ENCODE assay signal across 15 cellular contexts in the genomic region with DNA sequence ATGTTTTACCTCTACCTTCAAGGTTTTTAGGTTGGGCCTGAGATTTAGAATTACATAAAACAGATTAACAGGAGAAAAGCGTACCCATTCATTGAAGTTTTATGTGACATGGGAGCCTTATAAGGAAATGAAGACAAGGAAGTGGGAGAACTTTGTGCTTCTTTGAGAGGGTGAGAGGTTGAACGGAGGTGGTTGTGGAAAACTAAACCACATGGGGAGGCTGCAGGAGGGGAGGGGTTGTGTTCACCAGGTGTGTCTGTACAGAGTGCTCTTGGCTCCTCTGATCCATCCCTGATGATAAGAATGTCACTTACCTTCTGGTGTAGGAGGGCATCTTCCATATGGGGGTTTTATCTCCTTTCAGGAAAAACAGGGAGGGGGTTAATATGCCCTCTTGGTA. TPM values are rescaled to one million over a fixed set of nuclear protein-coding genes. Genes with fewer than 3 reads are reported as not detected.
DNase-seq lines count a peak whose midpoint lies in the region; ATAC-seq and TF ChIP-seq lines count a peak whose summit lies in the region.
"Had no signal": no experiment of that assay in that cellular context is flagged by ENCODE, and none has a peak within 500 bp of the region (broad histone marks: within the 10 kb centered on the region; RNA-seq: fewer than 3 reads in every experiment).

No MANE protein-coding gene starts in this region.

- no peaks in the 10 kb centered on the region for H3K9me3 ChIP-seq in T-helper 17 cell (ENCODE audit: control insufficient read depth, low read length, poor library complexity, severe bottlenecking)
- H3K9me3 ChIP-seq: gastroesophageal sphincter, tibial nerve had no signal

- H3K4me3 Mint-ChIP-seq in T-helper 17 cell (no peak overlapping the region), endothelial cell (ENCODE audit: unreplicated experiment) (peak overlapping the region; percentile 63), type B pancreatic cell (peak overlapping the region; percentile 82)

- peaks cover 27% of the 10 kb centered on the region for H3K4me1 Mint-ChIP-seq in T-helper 17 cell
- peaks cover 17% of the 10 kb centered on the region for H3K4me1 Mint-ChIP-seq in endothelial cell (ENCODE audit: unreplicated experiment)
- H3K4me1 Mint-ChIP-seq in type B pancreatic cell (ENCODE audit: unreplicated experiment): peaks cover 24% of the 10 kb centered on the region

- peaks cover 15 to 22% of the 10 kb centered on the region in 2 donors for H3K36me3 Mint-ChIP-seq in activated naive CD4-positive, alpha-beta T cell treated with anti-CD3 and anti-CD28 coated beads, Interleukin-2, amount 50 U/mL, for 72 hours
- H3K36me3 Mint-ChIP-seq in T-helper 17 cell (ENCODE audit: low read depth) (peaks cover 4% of the 10 kb centered on the region), endothelial cell (ENCODE audit: low read depth, unreplicated experiment) (peaks cover 9% of the 10 kb centered on the region), type B pancreatic cell (no peaks in the 10 kb centered on the region)

- ATAC-seq in activated naive CD4-positive, alpha-beta T cell treated with anti-CD3 and anti-CD28 coated beads, Interleukin-2, amount 50 U/mL, for 72 hours: no peak
- ATAC-seq in T-helper 17 cell (no peak), HG03045 (IDR thresholded peaks at IDR 0.05; ENCODE audit: unreplicated experiment) (no peak), HG02938 (IDR thresholded peaks at IDR 0.05; ENCODE audit: unreplicated experiment) (no peak)
- ATAC-seq: gastroesophageal sphincter, right cardiac atrium had no signal

- TF ChIP-seq CTCF in endothelial cell (IDR thresholded peaks at IDR 0.05; ENCODE audit: unreplicated experiment) (no peak), type B pancreatic cell (conservative IDR thresholded peaks at IDR 0.05) (no peak)

- H3K27me3 Mint-ChIP-seq in T-helper 17 cell: no peaks in the 10 kb centered on the region
- H3K27me3 Mint-ChIP-seq in endothelial cell (ENCODE audit: unreplicated experiment): peaks cover 12% of the 10 kb centered on the region
- H3K27me3 Mint-ChIP-seq in type B pancreatic cell: no peaks in the 10 kb centered on the region

- H3K9me3 Mint-ChIP-seq in activated naive CD4-positive, alpha-beta T cell treated with anti-CD3 and anti-CD28 coated beads, Interleukin-2, amount 50 U/mL, for 72 hours: no peaks in the 10 kb centered on the region
- no peaks in the 10 kb centered on the region for H3K9me3 Mint-ChIP-seq in endothelial cell (ENCODE audit: unreplicated experiment)
- H3K9me3 Mint-ChIP-seq in type B pancreatic cell: no peaks in the 10 kb centered on the region

- peak overlapping the region; percentile 2 to 58 for H3K27ac Mint-ChIP-seq in activated naive CD4-positive, alpha-beta T cell treated with anti-CD3 and anti-CD28 coated beads, Interleukin-2, amount 50 U/mL, for 72 hours
- peak overlapping the region; percentile 65 for H3K27ac Mint-ChIP-seq in T-helper 17 cell
- H3K27ac Mint-ChIP-seq in endothelial cell (ENCODE audit: unreplicated experiment): peak overlapping the region; percentile 70
- H3K27ac Mint-ChIP-seq in type B pancreatic cell: no peak overlapping the region

- no peak for DNase-seq in activated naive CD4-positive, alpha-beta T cell treated with anti-CD3 and anti-CD28 coated beads, Interleukin-2, amount 50 U/mL, for 72 hours (ENCODE audit: low spot score in 2 of 2)
- DNase-seq in activated naive CD4-positive, alpha-beta T cell (lab: John Stamatoyannopoulos, UW): no peak
- DNase-seq in T-helper 17 cell (no peak), endothelial cell (ENCODE audit: low spot score) (no peak), type B pancreatic cell (ENCODE audit: extremely low spot score, unreplicated experiment) (no peak), pons (ENCODE audit: low spot score) (no peak)
- DNase-seq: activated CD4-positive, alpha-beta T cell treated with anti-CD3 and anti-CD28 coated beads, Interleukin-2, amount 50 U/mL, for 48 hours; cerebellar nuclear complex; NCI-H774; right cardiac atrium; stimulated activated CD4-positive, alpha-beta T cell treated with anti-CD3 and anti-CD28 coated beads, Interleukin-2, amount 100 ng/mL, for 24 hours had no signal

RNA-seq across cellular contexts. Expression of a gene that starts 2.7 kb away (rescaled TPM):
- 10 to 100 TPM; 25.3 to 63.9 TPM for total RNA-seq in activated naive CD4-positive, alpha-beta T cell treated with anti-CD3 and anti-CD28 coated beads, Interleukin-2, amount 50 U/mL, for 72 hours
- total RNA-seq in T-helper 17 cell (10 to 100 TPM; 14.0 to 15.4 TPM), endothelial cell (ENCODE audit: unreplicated experiment) (13.7 TPM), type B pancreatic cell (ENCODE audit: low replicate concordance) (25.6 and 33.3 TPM in 2 replicates)

RNA-seq across cellular contexts. Expression of a gene that starts 21.9 kb away (rescaled TPM):
- total RNA-seq in activated naive CD4-positive, alpha-beta T cell treated with anti-CD3 and anti-CD28 coated beads, Interleukin-2, amount 50 U/mL, for 72 hours: 100 to 1,000 TPM; 151 to 272 TPM
- total RNA-seq in T-helper 17 cell (100 to 1,000 TPM; 248 to 359 TPM), endothelial cell (ENCODE audit: unreplicated experiment) (21.3 TPM), type B pancreatic cell (ENCODE audit: low replicate concordance) (0.36 and 0.80 TPM in 2 replicates)

Comparison
In these comparisons a context has a peak if more than half of its experiments do, and no peak if none do; other contexts are left out.
1. RNA of a gene that starts 21.9 kb away (total RNA-seq): 248 to 359 TPM in T-helper 17 cell, 151 to 272 TPM in activated naive CD4-positive, alpha-beta T cell treated with anti-CD3 and anti-CD28 coated beads, Interleukin-2, amount 50 U/mL, for 72 hours and 21.3 TPM in endothelial cell (single experiment); 0.36 to 0.80 TPM in type B pancreatic cell; every median in the first group is over 10 times any median in the second.